17 cellular contexts compared by ENCODE assay signal in the genomic region with DNA sequence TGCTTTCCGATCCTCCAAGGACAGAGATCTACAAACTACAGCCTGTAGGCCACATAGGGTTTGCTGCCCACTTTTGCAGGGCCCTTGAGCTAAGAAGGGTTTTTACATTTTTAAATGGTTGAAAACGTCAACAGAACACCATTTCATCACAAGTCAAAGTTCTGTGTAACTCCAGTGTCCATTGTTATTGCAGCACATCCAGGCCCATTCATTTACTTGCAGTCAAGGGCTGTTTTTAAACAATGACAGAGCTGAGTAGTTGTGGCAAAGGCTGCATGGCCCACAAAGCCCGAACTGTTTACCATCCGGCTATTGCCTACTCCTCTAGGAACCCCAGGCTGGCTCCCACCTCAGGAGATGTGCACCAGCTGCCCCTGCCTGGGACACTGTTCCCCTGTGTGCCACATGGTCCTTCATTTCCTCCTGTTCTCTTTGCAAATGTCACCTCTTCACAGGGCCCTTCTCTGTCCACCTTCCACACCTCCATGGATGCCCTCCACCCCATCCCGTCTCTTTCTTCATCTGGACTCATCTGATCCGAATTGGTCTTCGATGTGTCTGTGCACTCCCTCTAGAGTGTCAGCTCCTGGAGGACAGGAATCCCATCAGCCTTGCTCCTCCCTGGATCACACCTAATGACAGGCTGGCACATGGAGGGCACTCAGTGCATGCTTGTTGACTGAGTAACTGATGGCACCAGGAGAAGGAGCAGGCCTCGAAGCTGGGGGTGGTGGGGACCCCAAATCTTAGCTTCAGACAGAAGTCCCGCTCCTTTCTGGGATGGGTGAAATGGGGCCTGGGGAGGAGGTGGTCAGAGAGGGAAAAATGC.
"Had no signal": no experiment of that assay in that cellular context is flagged by ENCODE, and none has a peak within 500 bp of the region (broad histone marks: within the 10 kb centered on the region; RNA-seq: fewer than 3 reads in every experiment).

No MANE protein-coding gene starts in this region.

- FAIRE-seq: keratinocyte had no signal

- H3K4me1 ChIP-seq: psoas muscle, right lobe of liver, thyroid gland, vagina had no signal

- DNase-seq: activated T-cell treated with anti-CD3 and anti-CD28 coated beads, Interleukin-2, amount 50 U/mL, for 4 hours; amniotic stem cell; effector memory CD8-positive, alpha-beta T cell; glutamatergic neuron; occipital lobe; psoas muscle; stimulated activated naive CD4-positive, alpha-beta T cell; T-helper 1 cell had no signal

- H3K9me3 Mint-ChIP-seq: activated CD4-positive, alpha-beta T cell treated with anti-CD3 and anti-CD28 coated beads, Interleukin-2, amount 10 ng/mL, durations not matched to agents 7 days and 5 days; activated naive CD4-positive, alpha-beta T cell treated with anti-CD3 and anti-CD28 coated beads, Interleukin-2, amount 50 U/mL, for 72 hours; activated T-cell treated with anti-CD3 and anti-CD28 coated beads, Interleukin-2, amount 50 U/mL, for 4 hours; effector memory CD8-positive, alpha-beta T cell had no signal

- H3K36me3 Mint-ChIP-seq: activated naive CD4-positive, alpha-beta T cell treated with anti-CD3 and anti-CD28 coated beads, Interleukin-2, amount 50 U/mL, for 72 hours had no signal

- H3K36me3 ChIP-seq: right lobe of liver, thyroid gland, vagina had no signal

- H3K27ac Mint-ChIP-seq: activated CD4-positive, alpha-beta T cell treated with anti-CD3 and anti-CD28 coated beads, Interleukin-2, amount 10 ng/mL, durations not matched to agents 7 days and 5 days; activated naive CD4-positive, alpha-beta T cell treated with anti-CD3 and anti-CD28 coated beads, Interleukin-2, amount 50 U/mL, for 72 hours had no signal

- H3K27me3 ChIP-seq: right lobe of liver, thyroid gland, vagina had no signal

- H3K4me3 Mint-ChIP-seq: activated CD4-positive, alpha-beta T cell treated with anti-CD3 and anti-CD28 coated beads, Interleukin-2, amount 10 ng/mL, durations not matched to agents 7 days and 5 days; activated T-cell treated with anti-CD3 and anti-CD28 coated beads, Interleukin-2, amount 50 U/mL, for 4 hours; effector memory CD8-positive, alpha-beta T cell had no signal

- H3K27ac ChIP-seq: epithelial cell of prostate, psoas muscle, right lobe of liver, thyroid gland, vagina had no signal

- ATAC-seq: activated naive CD4-positive, alpha-beta T cell treated with anti-CD3 and anti-CD28 coated beads, Interleukin-2, amount 50 U/mL, for 72 hours; activated T-cell treated with anti-CD3 and anti-CD28 coated beads, Interleukin-2, amount 50 U/mL, for 4 hours; effector memory CD8-positive, alpha-beta T cell; left lobe of liver; psoas muscle; right lobe of liver had no signal

- H3K9me3 ChIP-seq: psoas muscle, right lobe of liver, thyroid gland, vagina had no signal

- H3K4me3 ChIP-seq: psoas muscle, right lobe of liver, smooth muscle cell, thyroid gland, vagina had no signal
